16 cellular contexts compared by ENCODE assay signal in genomic region chr9:121447341-121447834, GRCh38. TPM values are rescaled to one million over a fixed set of nuclear protein-coding genes. Genes with fewer than 3 reads are reported as not detected.
A peak's percentile ranks its signal among the peaks of the same experiment; 100 is the strongest.
DNase-seq lines count a peak whose midpoint lies in the region; FAIRE-seq and TF ChIP-seq lines count a peak whose summit lies in the region.
"Had no signal": no experiment of that assay in that cellular context is flagged by ENCODE, and none has a peak within 500 bp of the region (broad histone marks: within the 10 kb centered on the region; RNA-seq: fewer than 3 reads in every experiment).

No MANE protein-coding gene starts in this region.

- no peak overlapping the region for H3K56ac ChIP-seq in mesendoderm (ENCODE audit: low read length)

- H3K9ac ChIP-seq in mesendoderm (ENCODE audit: low read length): no peak overlapping the region
- H3K9ac ChIP-seq: neural progenitor cell had no signal

- no peaks in the 10 kb centered on the region for H3K36me3 ChIP-seq in A673 (ENCODE audit: insufficient read depth, low read length, poor library complexity, severe bottlenecking)
- H3K36me3 ChIP-seq in mesendoderm (ENCODE audit: control insufficient read depth, insufficient read depth, low read length): no peaks in the 10 kb centered on the region
- H3K36me3 ChIP-seq: BE2C, neural progenitor cell had no signal

- no peak overlapping the region for H3K23ac ChIP-seq in mesendoderm (ENCODE audit: low read length)

- no peak overlapping the region for H3K4me3 ChIP-seq in A673 (ENCODE audit: low read depth, low read length, poor library complexity, severe bottlenecking)
- H3K4me3 ChIP-seq in fibroblast of the aortic adventitia (ENCODE audit: low read depth, low read length): no peak overlapping the region
- no peak overlapping the region for H3K4me3 ChIP-seq in mesendoderm (ENCODE audit: low read length)
- H3K4me3 ChIP-seq: dorsolateral prefrontal cortex, neural progenitor cell had no signal

- DNase-seq in A673 (ENCODE audit: low spot score) (peak; percentile 56), GM04503 (ENCODE audit: low read depth) (peak; percentile 76), RPMI7951 (ENCODE audit: low read depth) (peak; percentile 79), fibroblast of the aortic adventitia (ENCODE audit: low read depth) (peak; percentile 70), HUDEP-2 (lab: John Stamatoyannopoulos, UW; ENCODE audit: unreplicated experiment in 76 of 76) (no peak), frontal cortex (ENCODE audit: low spot score in 2 of 2) (no peak), AML-193 (lab: John Stamatoyannopoulos, UW) (no peak), mesendoderm (no peak)
- DNase-seq: BE2C, dorsolateral prefrontal cortex, NCI-H1092 had no signal

- CTCF ChIA-PET in A673 (lab: Charles Lee): no interaction called here

- no peak for FAIRE-seq in frontal cortex (lab: Jason Lieb, UNC)
- FAIRE-seq: G401.6, TTC549 had no signal

- TF ChIP-seq CTCF in A673 (conservative IDR thresholded peaks at IDR 0.05; ENCODE audit: low read depth, low read length) (no peak), fibroblast of the aortic adventitia (IDR thresholded peaks at IDR 0.05; ENCODE audit: insufficient read depth, low read length) (no peak)

- no peak overlapping the region for H3K4ac ChIP-seq in mesendoderm (ENCODE audit: low read depth, low read length)

- no peak overlapping the region for H3K18ac ChIP-seq in mesendoderm (ENCODE audit: low read length)

- no peaks in the 10 kb centered on the region for H3K9me3 ChIP-seq in A673 (ENCODE audit: low read depth, low read length, poor library complexity, severe bottlenecking)
- H3K9me3 ChIP-seq: BE2C had no signal

- H3K27ac ChIP-seq in A673 (ENCODE audit: low read depth, low read length, poor library complexity, severe bottlenecking) (no peak overlapping the region), mesendoderm (ENCODE audit: low read depth, low read length) (no peak overlapping the region)
- H3K27ac ChIP-seq: dorsolateral prefrontal cortex, neural progenitor cell, RWPE1 had no signal

- H2BK120ac ChIP-seq in mesendoderm (ENCODE audit: low read depth, low read length): no peak overlapping the region

- H4K5ac ChIP-seq in mesendoderm (ENCODE audit: low read length): no peak overlapping the region

- H3K79me1 ChIP-seq in mesendoderm (ENCODE audit: low read length): no peaks in the 10 kb centered on the region

- no peak overlapping the region for H2AK5ac ChIP-seq in mesendoderm (ENCODE audit: low read length)

- H3K27me3 ChIP-seq in A673 (replicated peaks; ENCODE audit: insufficient read depth, low read depth, low read length, poor library complexity) (peaks cover 14% of the 10 kb centered on the region), mesendoderm (ENCODE audit: insufficient read depth, low read length, poor library complexity) (no peaks in the 10 kb centered on the region)
- H3K27me3 ChIP-seq: BE2C, dorsolateral prefrontal cortex, neural progenitor cell had no signal

- no TSS peak for BruUV-seq in A673 (replicated peaks; lab: Mats Ljungman, UMichigan)

- intact Hi-C loops in A673 (cut with micrococcal nuclease; ENCODE audit: unreplicated experiment): no loop called here

- no peak overlapping the region for H4K8ac ChIP-seq in mesendoderm (ENCODE audit: low read depth, low read length)

- H2BK5ac ChIP-seq in mesendoderm (ENCODE audit: low read length): no peak overlapping the region

- H2BK15ac ChIP-seq in mesendoderm (replicated peaks; ENCODE audit: low read depth): no peak overlapping the region

- H3K79me2 ChIP-seq in mesendoderm (ENCODE audit: control insufficient read depth, insufficient read depth, low read length): no peaks in the 10 kb centered on the region

- H3K4me2 ChIP-seq in mesendoderm (ENCODE audit: low read length): no peak overlapping the region
- H3K4me2 ChIP-seq: neural progenitor cell had no signal

- no CpG with 5 or more reads among the region's 6 CpGs for WGBS in mesendoderm (ENCODE audit: extremely low coverage, insufficient coverage, low lambda C conversion rate)

- H3K4me1 ChIP-seq in A673 (ENCODE audit: insufficient read depth, low read length, poor library complexity, severe bottlenecking) (peaks cover 7% of the 10 kb centered on the region), mesendoderm (ENCODE audit: control insufficient read depth, low read depth, low read length) (no peaks in the 10 kb centered on the region)
- H3K4me1 ChIP-seq: BE2C had no signal

- POLR2A ChIA-PET in A673 (lab: Charles Lee; ENCODE audit: low non-redundant PET): no interaction called here

RNA-seq across cellular contexts. Expression of gene GGTA1, which starts 52.3 kb away (rescaled TPM):
- total RNA-seq in A673 (2021) (not detected in 2 replicates), fibroblast of the aortic adventitia (ENCODE audit: low replicate concordance) (0.18 TPM in 1 of 2 replicates, not detected in the other), frontal cortex (2.4 TPM)
- total RNA-seq in RPMI7951 (2014; rRNA removed; shearing (Covaris generic)): not detected in 2 replicates
- not detected for polyA plus RNA-seq in mesendoderm (2013, experiment 1 of 2)
- polyA plus RNA-seq in mesendoderm (2013, experiment 2 of 2): not detected
- total RNA-seq: NCI-H460 had no signal

Comparison
In these comparisons a context has a peak if more than half of its experiments do, and no peak if none do; other contexts are left out.
1. DNase-seq: peak in A673 (single experiment), GM04503 (single experiment), RPMI7951 (single experiment) and fibroblast of the aortic adventitia (single experiment); none in HUDEP-2 (0 of 76), frontal cortex (0 of 2), AML-193 (0 of 2) and mesendoderm (single experiment).